37 cellular contexts compared by ENCODE assay signal in genomic region chr1:183611021-183611420, GRCh38. TPM values are rescaled to one million over a fixed set of nuclear protein-coding genes. Genes with fewer than 3 reads are reported as not detected.
"Had no signal": no experiment of that assay in that cellular context is flagged by ENCODE, and none has a peak within 500 bp of the region (broad histone marks: within the 10 kb centered on the region; RNA-seq: fewer than 3 reads in every experiment).

No MANE protein-coding gene starts in this region.

- H3K4me1 Mint-ChIP-seq: activated CD4-positive, alpha-beta T cell treated with anti-CD3 and anti-CD28 coated beads for 36 hours; activated CD8-positive, alpha-beta memory T cell treated with anti-CD3 and anti-CD28 coated beads, Interleukin-2, amount 10 ng/mL, durations not matched to agents 7 days and 5 days; activated naive CD4-positive, alpha-beta T cell treated with anti-CD3 and anti-CD28 coated beads, Interleukin-2, amount 50 U/mL, for 24 hours; activated naive CD8-positive, alpha-beta T cell treated with anti-CD3 and anti-CD28 coated beads for 36 hours had no signal

- H3K27me3 ChIP-seq: adrenal gland, breast epithelium, cardiac muscle cell, colonic mucosa, dorsolateral prefrontal cortex, esophagus muscularis mucosa, foreskin keratinocyte, gastrocnemius medialis, heart left ventricle had no signal

- H3K27ac ChIP-seq: adrenal gland, cardiac muscle cell, colonic mucosa, foreskin keratinocyte, gastrocnemius medialis had no signal

- H3K36me3 Mint-ChIP-seq: activated CD4-positive, alpha-beta memory T cell treated with anti-CD3 and anti-CD28 coated beads for 36 hours; activated CD8-positive, alpha-beta memory T cell treated with anti-CD3 and anti-CD28 coated beads, Interleukin-2, amount 10 ng/mL, durations not matched to agents 7 days and 5 days; activated naive CD8-positive, alpha-beta T cell treated with anti-CD3 and anti-CD28 coated beads for 36 hours; brain had no signal

- H3K36me3 ChIP-seq: adrenal gland, breast epithelium, cardiac muscle cell, colonic mucosa, esophagus muscularis mucosa, gastrocnemius medialis, heart left ventricle had no signal

- H3K27me3 Mint-ChIP-seq: activated CD4-positive, alpha-beta memory T cell treated with anti-CD3 and anti-CD28 coated beads for 36 hours; activated naive CD8-positive, alpha-beta T cell treated with anti-CD3 and anti-CD28 coated beads for 36 hours had no signal

- DNase-seq: activated CD4-positive, alpha-beta memory T cell treated with anti-CD3 and anti-CD28 coated beads for 36 hours; activated CD4-positive, alpha-beta T cell treated with anti-CD3 and anti-CD28 coated beads for 36 hours; activated CD4-positive, alpha-beta T cell treated with anti-CD3 and anti-CD28 coated beads, Interleukin-2, amount 10 ng/mL, durations not matched to agents 24 days and 14 days; activated CD4-positive, CD25-positive, alpha-beta regulatory T cell; activated CD4-positive, CD25-positive, alpha-beta regulatory T cell treated with anti-CD3 and anti-CD28 coated beads, Interleukin-2, amount 50 U/mL, for 72 hours; activated CD8-positive, alpha-beta memory T cell treated with anti-CD3 and anti-CD28 coated beads, Interleukin-2, amount 10 ng/mL, durations not matched to agents 7 days and 5 days; activated CD8-positive, alpha-beta memory T cell treated with anti-CD3 and anti-CD28 coated beads, Interleukin-2, amount 50 U/mL, for 4 hours; activated CD8-positive, alpha-beta T cell treated with anti-CD3 and anti-CD28 coated beads, Interleukin-2, amount 10 ng/mL, durations not matched to agents 7 days and 5 days; activated effector memory CD4-positive, alpha-beta T cell treated with anti-CD3 and anti-CD28 coated beads, Interleukin-2, amount 50 U/mL, for 16 hours; activated naive CD4-positive, alpha-beta T cell treated with anti-CD3 and anti-CD28 coated beads for 36 hours; activated naive CD8-positive, alpha-beta T cell treated with anti-CD3 and anti-CD28 coated beads for 36 hours; activated naive CD8-positive, alpha-beta T cell treated with anti-CD3 and anti-CD28 coated beads, Interleukin-2, amount 50 U/mL, for 24 hours; activated T-cell treated with anti-CD3 and anti-CD28 coated beads, Interleukin-2, amount 50 U/mL, for 1 hour; activated T-cell treated with anti-CD3 and anti-CD28 coated beads, Interleukin-2, amount 50 U/mL, for 48 hours; adrenal gland; aorta; central memory CD4-positive, alpha-beta T cell; cerebellar nuclear complex; colonic mucosa; dorsolateral prefrontal cortex; effector memory CD4-positive, alpha-beta T cell; endodermal cell; erythroblast; foreskin keratinocyte; gastrocnemius medialis; glutamatergic neuron; heart left ventricle; T-helper 2 cell had no signal

- H3K27ac Mint-ChIP-seq: activated CD4-positive, alpha-beta memory T cell treated with anti-CD3 and anti-CD28 coated beads for 36 hours; activated CD4-positive, alpha-beta T cell treated with anti-CD3 and anti-CD28 coated beads for 36 hours; activated CD4-positive, alpha-beta T cell treated with anti-CD3 and anti-CD28 coated beads, Interleukin-2, amount 10 ng/mL, durations not matched to agents 24 days and 14 days; activated CD8-positive, alpha-beta memory T cell treated with anti-CD3 and anti-CD28 coated beads, Interleukin-2, amount 10 ng/mL, durations not matched to agents 7 days and 5 days; activated CD8-positive, alpha-beta T cell treated with anti-CD3 and anti-CD28 coated beads, Interleukin-2, amount 10 ng/mL, durations not matched to agents 7 days and 5 days; activated naive CD4-positive, alpha-beta T cell treated with anti-CD3 and anti-CD28 coated beads for 36 hours; activated naive CD4-positive, alpha-beta T cell treated with anti-CD3 and anti-CD28 coated beads, Interleukin-2, amount 50 U/mL, for 24 hours; activated naive CD8-positive, alpha-beta T cell treated with anti-CD3 and anti-CD28 coated beads for 36 hours; activated naive CD8-positive, alpha-beta T cell treated with anti-CD3 and anti-CD28 coated beads, Interleukin-2, amount 50 U/mL, for 24 hours; activated T-helper 1 cell treated with anti-CD3 and anti-CD28 coated beads, Interleukin-12 subunit alpha, Interleukin-12 subunit beta, Interleukin-2, Interleukin-4 antibody, amounts not matched to agents 30 ng/mL and 10 ng/mL and 1 ng/mL, durations not matched to agents 14 hours and 24 hours and 36 hours; activated T-helper 2 cell treated with anti-CD3 and anti-CD28 coated beads, Interferon-gamma antibody, Interleukin-2, Interleukin-4, amounts not matched to agents 10 μg/mL and 5 μg/mL and 100 μg/mL, durations not matched to agents 14 hours and 24 hours and 36 hours; endodermal cell had no signal

- H3K4me1 ChIP-seq: breast epithelium, colonic mucosa, gastrocnemius medialis had no signal

- H3K9me3 Mint-ChIP-seq: activated CD4-positive, alpha-beta memory T cell treated with anti-CD3 and anti-CD28 coated beads for 36 hours; activated CD4-positive, alpha-beta T cell treated with anti-CD3 and anti-CD28 coated beads, Interleukin-2, amount 10 ng/mL, durations not matched to agents 24 days and 14 days; activated naive CD4-positive, alpha-beta T cell treated with anti-CD3 and anti-CD28 coated beads for 36 hours; activated naive CD4-positive, alpha-beta T cell treated with anti-CD3 and anti-CD28 coated beads, Interleukin-2, amount 50 U/mL, for 24 hours; activated naive CD8-positive, alpha-beta T cell treated with anti-CD3 and anti-CD28 coated beads for 36 hours; activated naive CD8-positive, alpha-beta T cell treated with anti-CD3 and anti-CD28 coated beads, Interleukin-2, amount 50 U/mL, for 24 hours; activated T-helper 1 cell treated with anti-CD3 and anti-CD28 coated beads, Interleukin-12 subunit alpha, Interleukin-12 subunit beta, Interleukin-2, Interleukin-4 antibody, amounts not matched to agents 30 ng/mL and 10 ng/mL and 1 ng/mL, durations not matched to agents 14 hours and 24 hours and 36 hours; activated T-helper 2 cell treated with anti-CD3 and anti-CD28 coated beads, Interferon-gamma antibody, Interleukin-2, Interleukin-4, amounts not matched to agents 10 μg/mL and 5 μg/mL and 100 μg/mL, durations not matched to agents 14 hours and 24 hours and 36 hours had no signal

- H3K9me3 ChIP-seq: adrenal gland, breast epithelium, colonic mucosa, esophagus muscularis mucosa, gastrocnemius medialis, heart left ventricle had no signal

- H3K4me3 ChIP-seq: adrenal gland, breast epithelium, cardiac muscle cell, colonic mucosa, dorsolateral prefrontal cortex, esophagus muscularis mucosa, gastrocnemius medialis, heart left ventricle had no signal

- ATAC-seq: activated CD4-positive, alpha-beta T cell treated with anti-CD3 and anti-CD28 coated beads for 36 hours; activated CD8-positive, alpha-beta memory T cell treated with anti-CD3 and anti-CD28 coated beads, Interleukin-2, amount 10 ng/mL, durations not matched to agents 7 days and 5 days; activated CD8-positive, alpha-beta T cell treated with anti-CD3 and anti-CD28 coated beads, Interleukin-2, amount 10 ng/mL, durations not matched to agents 7 days and 5 days; activated naive CD8-positive, alpha-beta T cell treated with anti-CD3 and anti-CD28 coated beads, Interleukin-2, amount 50 U/mL, for 24 hours; foreskin keratinocyte; gastrocnemius medialis had no signal

- H3K4me3 Mint-ChIP-seq: activated CD4-positive, alpha-beta memory T cell treated with anti-CD3 and anti-CD28 coated beads for 36 hours; activated CD4-positive, alpha-beta T cell treated with anti-CD3 and anti-CD28 coated beads for 36 hours; activated CD4-positive, alpha-beta T cell treated with anti-CD3 and anti-CD28 coated beads, Interleukin-2, amount 10 ng/mL, durations not matched to agents 24 days and 14 days; activated CD8-positive, alpha-beta memory T cell treated with anti-CD3 and anti-CD28 coated beads, Interleukin-2, amount 10 ng/mL, durations not matched to agents 7 days and 5 days; activated CD8-positive, alpha-beta T cell treated with anti-CD3 and anti-CD28 coated beads, Interleukin-2, amount 10 ng/mL, durations not matched to agents 7 days and 5 days; activated naive CD4-positive, alpha-beta T cell treated with anti-CD3 and anti-CD28 coated beads for 36 hours; activated naive CD4-positive, alpha-beta T cell treated with anti-CD3 and anti-CD28 coated beads, Interleukin-2, amount 50 U/mL, for 24 hours; activated naive CD8-positive, alpha-beta T cell treated with anti-CD3 and anti-CD28 coated beads for 36 hours; activated naive CD8-positive, alpha-beta T cell treated with anti-CD3 and anti-CD28 coated beads, Interleukin-2, amount 50 U/mL, for 24 hours; activated T-helper 1 cell treated with anti-CD3 and anti-CD28 coated beads, Interleukin-12 subunit alpha, Interleukin-12 subunit beta, Interleukin-2, Interleukin-4 antibody, amounts not matched to agents 30 ng/mL and 10 ng/mL and 1 ng/mL, durations not matched to agents 14 hours and 24 hours and 36 hours; brain; endodermal cell had no signal

RNA-seq across cellular contexts. Expression of gene APOBEC4, which starts 42.1 kb away (rescaled TPM):
- total RNA-seq: activated CD4-positive, alpha-beta memory T cell treated with anti-CD3 and anti-CD28 coated beads for 36 hours; activated CD4-positive, alpha-beta T cell treated with anti-CD3 and anti-CD28 coated beads for 36 hours; activated CD4-positive, alpha-beta T cell treated with anti-CD3 and anti-CD28 coated beads, Interleukin-2, amount 10 ng/mL, durations not matched to agents 24 days and 14 days; activated CD8-positive, alpha-beta memory T cell treated with anti-CD3 and anti-CD28 coated beads for 36 hours; activated CD8-positive, alpha-beta memory T cell treated with anti-CD3 and anti-CD28 coated beads, Interleukin-2, amount 10 ng/mL, durations not matched to agents 7 days and 5 days; activated CD8-positive, alpha-beta T cell treated with anti-CD3 and anti-CD28 coated beads, Interleukin-2, amount 10 ng/mL, durations not matched to agents 7 days and 5 days; activated naive CD4-positive, alpha-beta T cell treated with anti-CD3 and anti-CD28 coated beads for 36 hours; activated naive CD8-positive, alpha-beta T cell treated with anti-CD3 and anti-CD28 coated beads for 36 hours; activated T-helper 1 cell treated with anti-CD3 and anti-CD28 coated beads, Interleukin-12 subunit alpha, Interleukin-12 subunit beta, Interleukin-2, Interleukin-4 antibody, amounts not matched to agents 30 ng/mL and 10 ng/mL and 1 ng/mL, durations not matched to agents 14 hours and 24 hours and 36 hours; activated T-helper 2 cell treated with anti-CD3 and anti-CD28 coated beads, Interferon-gamma antibody, Interleukin-2, Interleukin-4, amounts not matched to agents 10 μg/mL and 5 μg/mL and 100 μg/mL, durations not matched to agents 14 hours and 24 hours and 36 hours; adrenal gland; aorta; breast epithelium; cardiac muscle cell; colonic mucosa; dorsolateral prefrontal cortex; endodermal cell; esophagus muscularis mucosa; foreskin keratinocyte; gastrocnemius medialis; heart left ventricle; T-helper 1 cell treated with Interleukin-12 subunit alpha and Interleukin-12 subunit beta and Interleukin-4 antibody, amounts not matched to agents 30 ng/mL and 1 ng/mL, for 36 hours had no signal
- polyA plus RNA-seq: adrenal gland, aorta, cardiac muscle cell, foreskin keratinocyte had no signal
